In genomic region chr2:160197587-160197986, GRCh38 we compare ENCODE assay signal across 31 cellular contexts. TPM values are rescaled to one million over a fixed set of nuclear protein-coding genes. Genes with fewer than 3 reads are reported as not detected.
DNase-seq lines count a peak whose midpoint lies in the region; ATAC-seq and TF ChIP-seq lines count a peak whose summit lies in the region.
"Had no signal": no experiment of that assay in that cellular context is flagged by ENCODE, and none has a peak within 500 bp of the region (broad histone marks: within the 10 kb centered on the region; RNA-seq: fewer than 3 reads in every experiment).

No MANE protein-coding gene starts in this region.

- peaks cover 2% of the 10 kb centered on the region for H3K79me2 ChIP-seq in smooth muscle cell (ENCODE audit: low read depth)

- no peaks in the 10 kb centered on the region for H3K27me3 Mint-ChIP-seq in MCF 10A (ENCODE audit: insufficient read depth, unreplicated experiment)
- H3K27me3 Mint-ChIP-seq: stimulated activated naive B cell treated with anti-CD40 and anti-IgM and Interleukin-4, amounts not matched to agents 10 μg/mL and 1 μg/mL and 100 μg/mL, for 72 hours; type B pancreatic cell had no signal

- intact Hi-C loops in MCF 10A (cut with micrococcal nuclease): no loop called here
- intact Hi-C loops in heart left ventricle (cut with DNase I): loop anchor here in 1 of 10 donors (5.0 kb wide), 1 partner anchor 70 kb away; no protein-coding TSS in a partner anchor
- intact Hi-C loops in lower lobe of right lung (cut with DNase I): no loop called here

- H3K36me3 Mint-ChIP-seq in MCF 10A (ENCODE audit: insufficient read depth, unreplicated experiment): peaks cover 16% of the 10 kb centered on the region
- H3K36me3 Mint-ChIP-seq: activated naive CD4-positive, alpha-beta T cell treated with anti-CD3 and anti-CD28 coated beads, Interleukin-2, amount 50 U/mL, for 72 hours; stimulated activated naive B cell treated with anti-CD40 and anti-IgM and Interleukin-4, amounts not matched to agents 10 μg/mL and 1 μg/mL and 100 μg/mL, for 72 hours; type B pancreatic cell had no signal

- H3K4me1 ChIP-seq in heart left ventricle: no peaks in the 10 kb centered on the region
- no peaks in the 10 kb centered on the region for H3K4me1 ChIP-seq in lower lobe of right lung
- no peaks in the 10 kb centered on the region for H3K4me1 ChIP-seq in smooth muscle cell (ENCODE audit: low read depth)
- H3K4me1 ChIP-seq: BLaER1, prostate gland had no signal

- H3K4me1 Mint-ChIP-seq in MCF 10A (ENCODE audit: insufficient read depth, unreplicated experiment): peaks cover 30% of the 10 kb centered on the region

- no peak overlapping the region for H3K9ac ChIP-seq in smooth muscle cell (ENCODE audit: low read depth)
- H3K9ac ChIP-seq: BLaER1, KMS-11 had no signal

- no peaks in the 10 kb centered on the region for H3K36me3 ChIP-seq in heart left ventricle
- peaks cover 11% of the 10 kb centered on the region for H3K36me3 ChIP-seq in lower lobe of right lung
- no peaks in the 10 kb centered on the region for H3K36me3 ChIP-seq in smooth muscle cell (ENCODE audit: low read depth)
- H3K36me3 ChIP-seq in MG63: no peaks in the 10 kb centered on the region
- H3K36me3 ChIP-seq: BLaER1, cardiac muscle cell, prostate gland, SJCRH30 had no signal

- H3K4me3 Mint-ChIP-seq in MCF 10A (ENCODE audit: unreplicated experiment): peak overlapping the region; percentile 76
- H3K4me3 Mint-ChIP-seq: stimulated activated naive B cell treated with anti-CD40 and anti-IgM and Interleukin-4, amounts not matched to agents 10 μg/mL and 1 μg/mL and 100 μg/mL, for 72 hours; type B pancreatic cell had no signal

- H3K27ac Mint-ChIP-seq in MCF 10A (ENCODE audit: low read depth, unreplicated experiment): peak overlapping the region; percentile 94
- H3K27ac Mint-ChIP-seq: activated naive CD4-positive, alpha-beta T cell treated with anti-CD3 and anti-CD28 coated beads, Interleukin-2, amount 50 U/mL, for 72 hours; activated T-helper 2 cell treated with anti-CD3 and anti-CD28 coated beads, Interferon-gamma antibody, Interleukin-2, Interleukin-4, amounts not matched to agents 10 μg/mL and 5 μg/mL and 100 μg/mL, durations not matched to agents 14 hours and 24 hours and 36 hours; stimulated activated naive B cell treated with anti-CD40 and anti-IgM and Interleukin-4, amounts not matched to agents 10 μg/mL and 1 μg/mL and 100 μg/mL, for 72 hours; type B pancreatic cell had no signal

- H3F3A ChIP-seq in smooth muscle cell (ENCODE audit: low read depth): no peaks in the 10 kb centered on the region

- H3K9me3 ChIP-seq in heart left ventricle: no peaks in the 10 kb centered on the region
- H3K9me3 ChIP-seq in lower lobe of right lung: no peaks in the 10 kb centered on the region
- no peaks in the 10 kb centered on the region for H3K9me3 ChIP-seq in smooth muscle cell (replicated peaks; ENCODE audit: low read depth)
- no peaks in the 10 kb centered on the region for H3K9me3 ChIP-seq in MG63
- H3K9me3 ChIP-seq: BLaER1, prostate gland, SJCRH30 had no signal

- H3K9me3 Mint-ChIP-seq in MCF 10A (ENCODE audit: unreplicated experiment): peaks cover 10% of the 10 kb centered on the region
- H3K9me3 Mint-ChIP-seq: activated naive CD4-positive, alpha-beta T cell treated with anti-CD3 and anti-CD28 coated beads, Interleukin-2, amount 50 U/mL, for 72 hours; activated T-helper 2 cell treated with anti-CD3 and anti-CD28 coated beads, Interferon-gamma antibody, Interleukin-2, Interleukin-4, amounts not matched to agents 10 μg/mL and 5 μg/mL and 100 μg/mL, durations not matched to agents 14 hours and 24 hours and 36 hours; stimulated activated naive B cell treated with anti-CD40 and anti-IgM and Interleukin-4, amounts not matched to agents 10 μg/mL and 1 μg/mL and 100 μg/mL, for 72 hours had no signal

- no peak for TF ChIP-seq POLR2A in heart left ventricle (IDR thresholded peaks at IDR 0.05)

- DNase-seq in MCF 10A (ENCODE audit: unreplicated experiment): no peak
- DNase-seq in heart left ventricle: no peak
- DNase-seq in lower lobe of right lung: no peak
- DNase-seq in smooth muscle cell (lab: John Stamatoyannopoulos, UW; ENCODE audit: unreplicated experiment): no peak
- DNase-seq in NCI-H2029 treated with DMSO at 0.1 percent for 48 hours (lab: John Stamatoyannopoulos, UW): no peak
- DNase-seq in MG63: no peak
- DNase-seq: activated CD4-positive, alpha-beta T cell treated with anti-CD3 and anti-CD28 coated beads for 48 hours; activated CD8-positive, alpha-beta memory T cell treated with anti-CD3 and anti-CD28 coated beads for 24 hours; activated T-cell treated with anti-CD3 and anti-CD28 coated beads for 4 hours; aorta; DMS153; effector CD8-positive, alpha-beta T cell; HCEC 1CT; mesendoderm; NCI-H1417; NCI-H2081; NCI-H526; SJCRH30; stimulated activated naive B cell treated with anti-CD40 and anti-IgM and Interleukin-4, amounts not matched to agents 10 μg/mL and 1 μg/mL and 100 μg/mL, for 72 hours; substantia nigra; T1000 had no signal

- peak overlapping the region; percentile 62 for H3K4me2 ChIP-seq in smooth muscle cell
- H3K4me2 ChIP-seq: BLaER1, KMS-11 had no signal

- H3K4me3 ChIP-seq in heart left ventricle: no peak overlapping the region
- peak overlapping the region; percentile 45 for H3K4me3 ChIP-seq in lower lobe of right lung
- H3K4me3 ChIP-seq in smooth muscle cell: peak overlapping the region; percentile 46
- no peak overlapping the region for H3K4me3 ChIP-seq in MG63
- H3K4me3 ChIP-seq: BLaER1, cardiac muscle cell, coronary artery, prostate gland, SJCRH30 had no signal

- H3K27me3 ChIP-seq in heart left ventricle (no peaks in the 10 kb centered on the region), lower lobe of right lung (ENCODE audit: low read depth) (no peaks in the 10 kb centered on the region), smooth muscle cell (ENCODE audit: low read depth) (no peaks in the 10 kb centered on the region), MG63 (no peaks in the 10 kb centered on the region)
- H3K27me3 ChIP-seq: BLaER1, cardiac muscle cell, SJCRH30 had no signal

- no peak overlapping the region for H3K27ac ChIP-seq in heart left ventricle
- H3K27ac ChIP-seq in lower lobe of right lung: peak overlapping the region; percentile 5
- peak overlapping the region; percentile 30 for H3K27ac ChIP-seq in smooth muscle cell (ENCODE audit: low read depth)
- H3K27ac ChIP-seq: BLaER1, cardiac muscle cell, coronary artery, KMS-11, prostate gland, SJCRH30, VCaP had no signal

- no peaks in the 10 kb centered on the region for H4K20me1 ChIP-seq in smooth muscle cell (ENCODE audit: low read depth)
- H4K20me1 ChIP-seq: BLaER1 had no signal

- TF ChIP-seq CTCF in MCF 10A (IDR thresholded peaks at IDR 0.05; ENCODE audit: unreplicated experiment) (no peak), heart left ventricle (IDR thresholded peaks at IDR 0.05) (no peak), lower lobe of right lung (IDR thresholded peaks at IDR 0.05) (no peak), smooth muscle cell (IDR thresholded peaks at IDR 0.05; ENCODE audit: borderline replicate concordance, insufficient read depth, poor library complexity, severe bottlenecking) (no peak)

- CTCF ChIA-PET in MCF 10A (lab: Yijun Ruan, JAX): interaction anchor here (0.6 to 1.4 kb wide), 8 partner anchors 12 to 1117 kb away, joined by 3 to 5 read pairs (median 4); no protein-coding TSS in a partner anchor

- WGBS in heart left ventricle, 4 donors: 40 to 50% (median 46%) methylated on average over 2 of the region's 2 CpGs
- 81% methylated on average over 2 of the region's 2 CpGs for WGBS in smooth muscle cell (ENCODE audit: low lambda C conversion rate)

- POLR2A ChIA-PET in MCF 10A (lab: Yijun Ruan, JAX): interaction anchor here (0.6 to 2.4 kb wide), 13 partner anchors 9 to 682 kb away, joined by 3 to 9 read pairs (median 4); no protein-coding TSS in a partner anchor

- peak; percentile 28 to 71 (median 37) for ATAC-seq in heart left ventricle
- peak in 1 of 2 donors; percentile 39 for ATAC-seq in lower lobe of right lung
- no peak for ATAC-seq in GM21515 (IDR thresholded peaks at IDR 0.05; ENCODE audit: unreplicated experiment)
- ATAC-seq: activated naive CD4-positive, alpha-beta T cell treated with anti-CD3 and anti-CD28 coated beads, Interleukin-2, amount 50 U/mL, for 72 hours; stimulated activated naive B cell treated with anti-CD40 and anti-IgM and Interleukin-4, amounts not matched to agents 10 μg/mL and 1 μg/mL and 100 μg/mL, for 72 hours had no signal

- no TSS peak for BruUV-seq in MCF 10A (replicated peaks; lab: Mats Ljungman, UMichigan)

- H2AFZ ChIP-seq in smooth muscle cell (ENCODE audit: low read depth): peak overlapping the region; percentile 4

RNA-seq across cellular contexts. Expression of gene ITGB6, which starts 2.5 kb away (rescaled TPM):
- 3.8 and 6.9 TPM in 2 replicates for total RNA-seq in MCF 10A (2022)
- total RNA-seq in heart left ventricle: 1 to 10 TPM in 4 of 9 donors, under 1 TPM in 5; 0.36 to 4.2 (median 0.96) TPM
- under 1 TPM; 0.27 to 0.28 TPM for polyA plus RNA-seq in heart left ventricle
- total RNA-seq in lower lobe of right lung: 65.2 TPM
- 175 and 181 TPM in 2 replicates for total RNA-seq in smooth muscle cell
- 15.2 and 85.3 TPM in 2 replicates for polyA plus RNA-seq in smooth muscle cell
- total RNA-seq in MG63 (2014; rRNA removed; shearing (Covaris generic); ENCODE audit: low replicate concordance): not detected in 2 replicates
- total RNA-seq: activated naive CD4-positive, alpha-beta T cell treated with anti-CD3 and anti-CD28 coated beads, Interleukin-2, amount 50 U/mL, for 72 hours; activated T-helper 2 cell treated with anti-CD3 and anti-CD28 coated beads, Interferon-gamma antibody, Interleukin-2, Interleukin-4, amounts not matched to agents 10 μg/mL and 5 μg/mL and 100 μg/mL, durations not matched to agents 14 hours and 24 hours and 36 hours had no signal

Comparison
In these comparisons a context has a peak if more than half of its experiments do, and no peak if none do; other contexts are left out.
1. H3K27ac ChIP-seq: peak in lower lobe of right lung (single experiment) and smooth muscle cell (single experiment); none in heart left ventricle (0 of 12).
2. H3K4me3 ChIP-seq: peak in lower lobe of right lung (single experiment) and smooth muscle cell (single experiment); none in heart left ventricle (0 of 12) and MG63 (single experiment).